Comparison of ENCODE assay signal across 27 cellular contexts in the genomic region with DNA sequence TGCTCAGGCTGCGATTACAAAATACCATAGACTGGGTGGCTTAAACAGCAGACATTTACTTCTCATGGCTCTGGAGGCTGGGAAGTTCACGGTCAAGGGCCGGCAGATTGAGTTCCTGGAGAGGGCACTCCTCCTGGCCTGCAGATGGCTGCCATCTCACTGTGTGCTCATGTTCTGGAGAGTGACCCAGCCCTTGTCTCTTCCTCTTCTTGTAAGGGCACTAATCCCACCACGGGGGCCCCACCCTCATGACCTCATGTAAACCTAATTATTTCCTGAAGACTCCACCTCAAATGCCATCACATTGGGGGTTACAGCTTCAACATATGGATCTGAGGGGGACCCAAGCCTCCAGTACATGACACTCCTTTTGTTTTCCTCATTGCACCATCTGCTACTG. TPM values are rescaled to one million over a fixed set of nuclear protein-coding genes. Genes with fewer than 3 reads are reported as not detected.
"Had no signal": no experiment of that assay in that cellular context is flagged by ENCODE, and none has a peak within 500 bp of the region (broad histone marks: within the 10 kb centered on the region; RNA-seq: fewer than 3 reads in every experiment).

No MANE protein-coding gene starts in this region.

- H3K36me3 ChIP-seq: colonic mucosa, gastroesophageal sphincter, heart left ventricle, lower lobe of right lung, prostate gland, right atrium auricular region, sigmoid colon, suprapubic skin, thyroid gland had no signal

- H3K27ac Mint-ChIP-seq: effector memory CD8-positive, alpha-beta T cell; naive thymus-derived CD8-positive, alpha-beta T cell; nephron progenitor cell; stimulated activated naive B cell treated with anti-CD40 and anti-IgM and Interleukin-4, amounts not matched to agents 10 μg/mL and 1 μg/mL and 100 μg/mL, for 72 hours; stimulated activated naive CD8-positive, alpha-beta T cell treated with anti-CD3 and anti-CD28 coated beads, Interleukin-15, amount 100 ng/mL, for 72 hours had no signal

- H3K9me3 ChIP-seq: colonic mucosa, lower lobe of right lung, prostate gland, sigmoid colon, suprapubic skin, thyroid gland had no signal

- H3K4me3 Mint-ChIP-seq: effector memory CD8-positive, alpha-beta T cell; naive thymus-derived CD8-positive, alpha-beta T cell; nephron progenitor cell; stimulated activated naive B cell treated with anti-CD40 and anti-IgM and Interleukin-4, amounts not matched to agents 10 μg/mL and 1 μg/mL and 100 μg/mL, for 72 hours; stimulated activated naive CD8-positive, alpha-beta T cell treated with anti-CD3 and anti-CD28 coated beads, Interleukin-15, amount 100 ng/mL, for 72 hours had no signal

- DNase-seq: central memory CD4-positive, alpha-beta T cell; colonic mucosa; dermis blood vessel endothelial cell; effector memory CD8-positive, alpha-beta T cell; erythroblast; foreskin fibroblast; left colon; left ventricle myocardium superior; lower lobe of right lung; naive thymus-derived CD8-positive, alpha-beta T cell; nephron progenitor cell; sigmoid colon; stimulated activated CD4-positive, alpha-beta T cell treated with anti-CD3 and anti-CD28 coated beads, Interleukin-2, amount 100 ng/mL, for 24 hours; stimulated activated CD4-positive, alpha-beta T cell treated with anti-CD3 and anti-CD28 coated beads, Interleukin-4, amount 100 ng/mL, for 24 hours; stimulated activated naive B cell treated with anti-CD40 and anti-IgM and Interleukin-4, amounts not matched to agents 10 μg/mL and 1 μg/mL and 100 μg/mL, for 72 hours; stimulated activated naive CD8-positive, alpha-beta T cell treated with anti-CD3 and anti-CD28 coated beads, Interleukin-15, amount 100 ng/mL, for 72 hours; thyroid gland; trophoblast cell had no signal

- H3K4me3 ChIP-seq: colonic mucosa, gastroesophageal sphincter, heart left ventricle, hepatocyte, lower lobe of right lung, prostate gland, right atrium auricular region, sigmoid colon, suprapubic skin, thyroid gland had no signal

- ATAC-seq: effector memory CD8-positive, alpha-beta T cell; gastroesophageal sphincter; left colon; lower lobe of right lung; naive thymus-derived CD8-positive, alpha-beta T cell; stimulated activated naive B cell treated with anti-CD40 and anti-IgM and Interleukin-4, amounts not matched to agents 10 μg/mL and 1 μg/mL and 100 μg/mL, for 72 hours; stimulated activated naive CD8-positive, alpha-beta T cell treated with anti-CD3 and anti-CD28 coated beads, Interleukin-15, amount 100 ng/mL, for 72 hours had no signal

- H3K4me1 Mint-ChIP-seq: nephron progenitor cell; stimulated activated naive B cell treated with anti-CD40 and anti-IgM and Interleukin-4, amounts not matched to agents 10 μg/mL and 1 μg/mL and 100 μg/mL, for 72 hours; stimulated activated naive CD8-positive, alpha-beta T cell treated with anti-CD3 and anti-CD28 coated beads, Interleukin-15, amount 100 ng/mL, for 72 hours had no signal

- H3K4me1 ChIP-seq: gastroesophageal sphincter, lower lobe of right lung, prostate gland, right atrium auricular region, suprapubic skin, thyroid gland had no signal

- H3K27me3 ChIP-seq: colonic mucosa, gastroesophageal sphincter, heart left ventricle, hepatocyte, right atrium auricular region, sigmoid colon, suprapubic skin, thyroid gland had no signal

- H3K27ac ChIP-seq: colonic mucosa, gastroesophageal sphincter, hepatocyte, lower lobe of right lung, prostate gland, right atrium auricular region, suprapubic skin, thyroid gland had no signal

RNA-seq across cellular contexts. Expression of a gene that starts 56.0 kb away (rescaled TPM):
- total RNA-seq: left ventricle myocardium superior; mesenteric fat pad; myocyte; naive thymus-derived CD8-positive, alpha-beta T cell; osteocyte had no signal
